10 cellular contexts compared by ENCODE assay signal in the genomic region with DNA sequence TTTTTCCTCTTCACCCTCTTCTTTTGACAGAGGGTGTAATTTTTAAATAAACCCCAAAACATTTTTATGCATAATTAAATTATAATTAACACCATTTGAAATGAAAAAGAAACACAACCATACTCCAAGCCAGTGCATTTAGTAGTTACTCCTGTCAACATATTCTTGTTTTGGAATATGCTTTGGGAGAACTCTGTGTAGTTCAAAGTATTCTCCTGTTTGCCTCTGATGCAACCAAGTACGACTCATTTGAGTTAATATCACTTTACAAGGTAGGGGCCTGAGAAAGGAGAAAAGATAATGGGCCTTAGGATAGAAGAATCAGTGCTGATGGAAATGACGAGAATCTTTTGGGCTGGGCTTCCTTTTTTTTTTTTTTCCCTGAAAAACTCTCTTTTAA. TPM values are rescaled to one million over a fixed set of nuclear protein-coding genes. Genes with fewer than 3 reads are reported as not detected.
DNase-seq lines count a peak whose midpoint lies in the region; ATAC-seq and TF ChIP-seq lines count a peak whose summit lies in the region.
"Had no signal": no experiment of that assay in that cellular context is flagged by ENCODE, and none has a peak within 500 bp of the region (broad histone marks: within the 10 kb centered on the region; RNA-seq: fewer than 3 reads in every experiment).

No MANE protein-coding gene starts in this region.

- H3K36me3 Mint-ChIP-seq in effector memory CD8-positive, alpha-beta T cell (ENCODE audit: insufficient read depth): peaks cover 11% of the 10 kb centered on the region

- POLR2A ChIA-PET in SK-N-SH (lab: Yijun Ruan, JAX): no interaction called here

- no peak overlapping the region for H3K4me3 Mint-ChIP-seq in effector memory CD8-positive, alpha-beta T cell

- in situ Hi-C loops in mammary epithelial cell (cut with MboI; ENCODE audit: low sequenced_read_pairs in 2 of 2): loop anchor here in 1 of 2 donors (10.0 kb wide), 1 partner anchor 298 kb away; a partner anchor contains a TSS

- H3K27ac ChIP-seq in SK-N-SH (ENCODE audit: low read depth in 2 of 2, low read length in 1 of 2) (no peak overlapping the region; a peak in 1 of 4 replicates), mammary epithelial cell (ENCODE audit: insufficient read depth, low read depth, low read length) (peak overlapping the region; percentile 3), iPS-20b (ENCODE audit: low read length) (no peak overlapping the region), upper lobe of left lung (peak overlapping the region in 1 of 4 donors; percentile 87)

- 70% methylated on average over 2 of the region's 2 CpGs for WGBS in SK-N-SH (ENCODE audit: low lambda C conversion rate)
- WGBS in mammary epithelial cell (ENCODE audit: low coverage, missing lambda C conversion rate): 72% methylated on average over 2 of the region's 2 CpGs
- WGBS in upper lobe of left lung, 2 donors: 32 to 37% methylated on average over 2 of the region's 2 CpGs

- intact Hi-C loops in mammary epithelial cell (cut with micrococcal nuclease): loop anchor here (5.0 to 10.0 kb wide), 2 partner anchors 70 to 158 kb away; no protein-coding TSS in a partner anchor

- H3K79me2 ChIP-seq in SK-N-SH (ENCODE audit: insufficient read depth): peaks cover 39% of the 10 kb centered on the region
- H3K79me2 ChIP-seq in mammary epithelial cell (ENCODE audit: insufficient read depth, low read length): peaks cover 86% of the 10 kb centered on the region

- CTCF ChIA-PET in SK-N-SH (lab: Yijun Ruan, JAX): interaction anchor here (1.4 to 4.0 kb wide), 4 partner anchors 11 to 298 kb away, joined by 3 to 15 read pairs (median 6); no protein-coding TSS in a partner anchor
- CTCF ChIA-PET in mammary epithelial cell (lab: Charles Lee; ENCODE audit: low non-redundant PET): no interaction called here

- H3K36me3 ChIP-seq in SK-N-SH (replicated peaks in 1 of 2; ENCODE audit: control insufficient read depth in 1 of 2, insufficient read depth in 2 of 2, low read length in 1 of 2) (no peaks in the 10 kb centered on the region), mammary epithelial cell (ENCODE audit: insufficient read depth, low read length) (no peaks in the 10 kb centered on the region), iPS-20b (ENCODE audit: insufficient read depth, low read depth, low read length) (no peaks in the 10 kb centered on the region), upper lobe of left lung (no peaks in the 10 kb centered on the region)

- H3F3A ChIP-seq in SK-N-SH (replicated peaks; ENCODE audit: insufficient read depth): peaks cover 33% of the 10 kb centered on the region

- no peak overlapping the region for H3K27ac Mint-ChIP-seq in effector memory CD8-positive, alpha-beta T cell

- H3K4me1 ChIP-seq in SK-N-SH (ENCODE audit: control insufficient read depth in 1 of 2, insufficient read depth in 2 of 2, low read depth in 1 of 2, low read length in 1 of 2) (peaks cover 9 to 15% of the 10 kb centered on the region in 2 experiments), mammary epithelial cell (ENCODE audit: insufficient read depth, low read length) (peaks cover 33% of the 10 kb centered on the region), iPS-20b (ENCODE audit: insufficient read depth, low read length) (peaks cover 35% of the 10 kb centered on the region), upper lobe of left lung (peaks cover 0 to 14% (median 2%) of the 10 kb centered on the region in 4 donors)

- peaks cover 5 to 11% of the 10 kb centered on the region in 2 donors for H3K4me1 Mint-ChIP-seq in effector memory CD8-positive, alpha-beta T cell (ENCODE audit: low read depth in 2 of 2)

- DNase-seq in SK-N-SH (no peak), mammary epithelial cell (peak; percentile 61), upper lobe of left lung (no peak), glomerular visceral epithelial cell (ENCODE audit: extremely low spot score) (no peak)
- no peak for DNase-seq in effector memory CD8-positive, alpha-beta T cell
- DNase-seq: DMS79 treated with DMSO at 0.1 percent for 48 hours, NCI-H1105 treated with DMSO at 0.1 percent for 48 hours had no signal

- BruUV-seq in mammary epithelial cell (replicated peaks; lab: Mats Ljungman, UMichigan): no TSS peak

- no peak overlapping the region for H2AFZ ChIP-seq in SK-N-SH (ENCODE audit: low read depth)
- no peak overlapping the region for H2AFZ ChIP-seq in mammary epithelial cell (ENCODE audit: low read depth, low read length)

- TF ChIP-seq CTCF in SK-N-SH (IDR thresholded peaks at IDR 0.05) (no peak), mammary epithelial cell (conservative IDR thresholded peaks at IDR 0.05 in 1 of 2, IDR thresholded peaks at IDR 0.05 in 1 of 2; ENCODE audit: extremely low read depth in 1 of 2, insufficient read depth in 1 of 2, low read depth in 1 of 2, low read length in 2 of 2) (no peak), upper lobe of left lung (IDR thresholded peaks at IDR 0.05) (no peak)

- no peak overlapping the region for H3K4me3 ChIP-seq in SK-N-SH (ENCODE audit: low read depth in 2 of 2, low read length in 1 of 2)
- peak overlapping the region in 2 of 3 experiments; percentile 85 to 91 for H3K4me3 ChIP-seq in mammary epithelial cell (replicated peaks in 1 of 3; ENCODE audit: insufficient read depth in 1 of 3, low read depth in 2 of 3, low read length in 3 of 3)
- peak overlapping the region; percentile 100; the same call in 1 of the 2 replicates for H3K4me3 ChIP-seq in iPS-20b (ENCODE audit: low read length)
- H3K4me3 ChIP-seq in upper lobe of left lung: peak overlapping the region in 3 of 4 donors; percentile 63 to 79 (median 72)

- no peaks in the 10 kb centered on the region for H3K9me2 ChIP-seq in SK-N-SH

- TF ChIP-seq EP300 in SK-N-SH (IDR thresholded peaks at IDR 0.05; ENCODE audit: borderline replicate concordance in 1 of 2, low read depth in 1 of 2, low read length in 1 of 2) (no peak), upper lobe of left lung (IDR thresholded peaks at IDR 0.05) (no peak)

- no peak for TF ChIP-seq POLR2A in upper lobe of left lung (IDR thresholded peaks at IDR 0.05)

- no peaks in the 10 kb centered on the region for H3K9me3 ChIP-seq in SK-N-SH
- H3K9me3 ChIP-seq in mammary epithelial cell (replicated peaks; ENCODE audit: insufficient read depth, low read length): no peaks in the 10 kb centered on the region
- H3K9me3 ChIP-seq in iPS-20b (ENCODE audit: insufficient read depth, low read depth, low read length): no peaks in the 10 kb centered on the region
- H3K9me3 ChIP-seq in upper lobe of left lung: no peaks in the 10 kb centered on the region

- H3K9ac ChIP-seq in SK-N-SH (no peak overlapping the region), mammary epithelial cell (ENCODE audit: insufficient read depth, low read length) (peak overlapping the region; percentile 98), iPS-20b (ENCODE audit: low read depth, low read length) (no peak overlapping the region)

- H3K9me3 Mint-ChIP-seq in effector memory CD8-positive, alpha-beta T cell: peaks cover 0 to 5% of the 10 kb centered on the region in 2 donors

- peaks cover 20 to 21% of the 10 kb centered on the region in 2 donors for H3K27me3 Mint-ChIP-seq in effector memory CD8-positive, alpha-beta T cell

- H3K27me3 ChIP-seq in SK-N-SH (ENCODE audit: insufficient read depth): no peaks in the 10 kb centered on the region
- no peaks in the 10 kb centered on the region for H3K27me3 ChIP-seq in mammary epithelial cell (ENCODE audit: insufficient read depth, low read length)
- H3K27me3 ChIP-seq in iPS-20b (ENCODE audit: insufficient read depth, low read length): no peaks in the 10 kb centered on the region
- H3K27me3 ChIP-seq in upper lobe of left lung: no peaks in the 10 kb centered on the region

- no peak overlapping the region for H3K4me2 ChIP-seq in SK-N-SH
- peak overlapping the region; percentile 88 for H3K4me2 ChIP-seq in mammary epithelial cell (ENCODE audit: insufficient read depth, low read depth, low read length)

- ATAC-seq in SK-N-SH treated with all-trans-retinoic acid at 6 μM for 48 hours (no peak), upper lobe of left lung (ENCODE audit: low FRiP score in 2 of 2) (no peak), HG02588 (IDR thresholded peaks at IDR 0.05; ENCODE audit: unreplicated experiment) (no peak)
- no peak for ATAC-seq in effector memory CD8-positive, alpha-beta T cell (replicated peaks)

- H4K20me1 ChIP-seq in SK-N-SH (ENCODE audit: insufficient read depth) (peaks cover 3% of the 10 kb centered on the region; the same call in 1 of the 2 replicates), mammary epithelial cell (ENCODE audit: insufficient read depth, low read length) (no peaks in the 10 kb centered on the region)

- dilution Hi-C loops in mammary epithelial cell (cut with HindIII; ENCODE audit: low sequenced_read_pairs): no loop called here

- TF ChIP-seq RAD21 in SK-N-SH (IDR thresholded peaks at IDR 0.05; ENCODE audit: low read length): no peak

TF ChIP-seq in SK-N-SH, 30 proteins besides CTCF, POLR2A, EP300 and RAD21 (continues in another document):
- 0 out of 2 replicates have a peak, but pooled peaks have one; percentile 10 for TF ChIP-seq FOSL2 (IDR thresholded peaks at IDR 0.05; ENCODE audit: borderline replicate concordance, low read depth)

TF ChIP-seq in SK-N-SH treated with all-trans-retinoic acid at 6 μM for 48 hours, 23 proteins besides CTCF, POLR2A, EP300 and RAD21:
- TF ChIP-seq RARB (CRISPR knock-in tag; IDR thresholded peaks at IDR 0.05) (no peak), ZFP30 (CRISPR knock-in tag; IDR thresholded peaks at IDR 0.05) (no peak), BACH2 (CRISPR knock-in tag; IDR thresholded peaks at IDR 0.05; ENCODE audit: borderline replicate concordance) (no peak), ZNF70 (CRISPR knock-in tag; IDR thresholded peaks at IDR 0.05) (no peak), ZC3H10 (CRISPR knock-in tag; IDR thresholded peaks at IDR 0.05) (no peak)
- TF ChIP-seq, protein P1, sequence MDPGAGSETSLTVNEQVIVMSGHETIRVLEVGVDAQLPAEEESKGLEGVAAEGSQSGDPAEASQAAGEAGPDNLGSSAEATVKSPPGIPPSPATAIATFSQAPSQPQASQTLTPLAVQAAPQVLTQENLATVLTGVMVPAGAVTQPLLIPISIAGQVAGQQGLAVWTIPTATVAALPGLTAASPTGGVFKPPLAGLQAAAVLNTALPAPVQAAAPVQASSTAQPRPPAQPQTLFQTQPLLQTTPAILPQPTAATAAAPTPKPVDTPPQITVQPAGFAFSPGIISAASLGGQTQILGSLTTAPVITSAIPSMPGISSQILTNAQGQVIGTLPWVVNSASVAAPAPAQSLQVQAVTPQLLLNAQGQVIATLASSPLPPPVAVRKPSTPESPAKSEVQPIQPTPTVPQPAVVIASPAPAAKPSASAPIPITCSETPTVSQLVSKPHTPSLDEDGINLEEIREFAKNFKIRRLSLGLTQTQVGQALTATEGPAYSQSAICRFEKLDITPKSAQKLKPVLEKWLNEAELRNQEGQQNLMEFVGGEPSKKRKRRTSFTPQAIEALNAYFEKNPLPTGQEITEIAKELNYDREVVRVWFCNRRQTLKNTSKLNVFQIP (CRISPR knock-in tag; IDR thresholded peaks at IDR 0.05; ENCODE audit: borderline replicate concordance, low read depth): no peak

RNA-seq across cellular contexts. Expression of a gene that starts 2.7 kb away (rescaled TPM):
- polyA plus RNA-seq in SK-N-SH (2012; rRNA removed): 5.5 and 7.0 TPM in 2 replicates
- polyA plus RNA-seq in SK-N-SH (2012; cell fraction: cytosol; rRNA removed): 8.7 and 8.9 TPM in 2 replicates
- polyA plus RNA-seq in SK-N-SH (2012; cell fraction: nucleus; rRNA removed): 5.4 and 11.4 TPM in 2 replicates
- 10 to 100 TPM; 60.3 to 60.6 TPM for total RNA-seq in mammary epithelial cell
- polyA plus RNA-seq in mammary epithelial cell: 15.6 TPM
- 109 TPM for polyA minus RNA-seq in mammary epithelial cell
- total RNA-seq in upper lobe of left lung: 100 to 1,000 TPM in 2 of 6 donors, 10 to 100 TPM in 4; 50.1 to 163 (median 96.7) TPM

Comparison
In these comparisons a context has a peak if more than half of its experiments do, and no peak if none do; other contexts are left out.
1. H3K4me3 ChIP-seq: peak in mammary epithelial cell (2 of 3), iPS-20b (single experiment) and upper lobe of left lung (3 of 4); none in SK-N-SH (0 of 2).